In genomic region chr14:59184396-59184795, GRCh38 we compare ENCODE assay signal across 1 cellular context.
TF ChIP-seq lines count a peak whose summit lies in the region.

No MANE protein-coding gene starts in this region.

TF ChIP-seq in K562, 482 proteins besides CTCF, POLR2A, EP300 and RAD21:
- TF ChIP-seq HDAC6 (IDR thresholded peaks at IDR 0.05; ENCODE audit: low read depth, low read length), result no peak
- no peak for TF ChIP-seq ZNF217 (CRISPR knock-in tag; IDR thresholded peaks at IDR 0.05)
- TF ChIP-seq U2AF1 (optimal IDR thresholded peaks at IDR 0.05; ENCODE audit: low read depth, low read length), result no peak
- TF ChIP-seq ZNF511 (CRISPR knock-in tag; IDR thresholded peaks at IDR 0.05), result no peak
- TF ChIP-seq REST (CRISPR knock-in tag; IDR thresholded peaks at IDR 0.05; ENCODE audit: low read depth), result no peak
- no peak for TF ChIP-seq MYBL2 (IDR thresholded peaks at IDR 0.05; ENCODE audit: low read depth)
- TF ChIP-seq MYBL2 (CRISPR knock-in tag; IDR thresholded peaks at IDR 0.05; ENCODE audit: borderline replicate concordance), result no peak
- TF ChIP-seq CBX8 (IDR thresholded peaks at IDR 0.05; ENCODE audit: borderline replicate concordance, extremely low read depth, low read depth, low read length, poor library complexity, severe bottlenecking), result no peak
- TF ChIP-seq ZNF282 (CRISPR knock-in tag; IDR thresholded peaks at IDR 0.05), result no peak
- no peak for TF ChIP-seq STAT6 (CRISPR knock-in tag; IDR thresholded peaks at IDR 0.05)
- TF ChIP-seq ZBTB9 (CRISPR knock-in tag; IDR thresholded peaks at IDR 0.05), result no peak
- TF ChIP-seq ETV5 (CRISPR knock-in tag; IDR thresholded peaks at IDR 0.05; ENCODE audit: low read depth), result no peak
- no peak for TF ChIP-seq SFPQ (IDR thresholded peaks at IDR 0.05; ENCODE audit: low read depth, low read length)
- TF ChIP-seq ARNT (IDR thresholded peaks at IDR 0.05), result no peak
- no peak for TF ChIP-seq ZNF398 (CRISPR knock-in tag; IDR thresholded peaks at IDR 0.05)
- no peak for TF ChIP-seq ZNF280A (IDR thresholded peaks at IDR 0.05; ENCODE audit: low read depth, partially characterized antibody)
- TF ChIP-seq ZNF133 (CRISPR knock-in tag; IDR thresholded peaks at IDR 0.05), result no peak
- no peak for TF ChIP-seq MCM3 (IDR thresholded peaks at IDR 0.05)
- no peak for TF ChIP-seq TOE1 (IDR thresholded peaks at IDR 0.05; ENCODE audit: borderline replicate concordance)
- TF ChIP-seq TOE1 (CRISPR knock-in tag; IDR thresholded peaks at IDR 0.05; ENCODE audit: borderline replicate concordance, low read depth), result no peak
